Comparison of ENCODE assay signal across 8 cellular contexts in the genomic region with DNA sequence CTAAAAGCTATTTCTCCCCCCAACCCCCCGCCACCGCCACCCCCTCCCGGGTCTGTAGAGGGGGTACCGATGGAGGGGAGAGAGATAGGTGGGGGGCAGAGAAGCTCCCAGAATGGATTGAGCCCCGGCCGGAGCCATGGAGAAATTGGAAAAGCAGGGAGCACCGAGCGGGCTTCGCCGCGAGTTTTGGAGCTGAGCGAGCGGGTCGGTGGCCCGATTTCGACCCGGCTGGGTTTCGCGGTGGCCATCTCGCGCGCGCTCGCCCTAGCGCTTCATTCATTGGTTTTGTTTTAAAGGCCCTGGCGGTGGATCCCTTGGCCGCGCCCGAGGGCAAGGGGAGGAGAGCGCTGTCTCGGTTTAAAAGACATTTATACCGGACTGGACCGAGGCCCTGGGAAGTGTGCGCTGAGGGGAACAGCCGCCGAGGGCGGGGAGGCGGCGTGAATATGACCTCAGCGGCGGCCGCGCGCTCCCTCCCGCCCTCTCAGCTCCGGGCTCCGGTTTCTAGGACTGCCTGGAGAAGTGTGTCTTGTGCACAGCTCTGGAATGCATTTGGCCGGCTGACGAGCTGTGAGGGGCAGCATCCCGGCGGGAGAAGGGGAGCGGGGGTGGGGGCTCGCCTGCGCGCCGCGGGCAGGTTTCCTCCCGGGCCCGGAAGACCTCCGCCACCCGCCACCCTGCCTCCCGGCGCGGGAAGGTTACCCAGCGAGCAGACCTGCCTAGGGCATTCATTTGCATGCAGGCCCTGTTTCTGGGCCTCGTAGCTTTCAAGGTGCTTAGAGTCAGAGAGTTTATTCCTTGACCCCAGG. TPM values are rescaled to one million over a fixed set of nuclear protein-coding genes. Genes with fewer than 3 reads are reported as not detected.
DNase-seq lines count a peak whose midpoint lies in the region; ATAC-seq and TF ChIP-seq lines count a peak whose summit lies in the region.

No MANE protein-coding gene starts in this region.

- in situ Hi-C loops in G401 (cut with HindIII; ENCODE audit: low sequenced_read_pairs) = no loop called here

- intact Hi-C loops in left ventricle myocardium superior (cut with micrococcal nuclease) = no loop called here

- H3K36me3 Mint-ChIP-seq in progenitor cell of endocrine pancreas (ENCODE audit: insufficient read depth) = peaks cover 1% of the 10 kb centered on the region

- H3K4me3 Mint-ChIP-seq in progenitor cell of endocrine pancreas (ENCODE audit: low read depth) = peak overlapping the region; percentile 90

- H3K9me3 Mint-ChIP-seq in progenitor cell of endocrine pancreas (ENCODE audit: low read depth) = no peaks in the 10 kb centered on the region

- H3K27me3 Mint-ChIP-seq in progenitor cell of endocrine pancreas = no peaks in the 10 kb centered on the region

- ATAC-seq in GM21723 (IDR thresholded peaks at IDR 0.05; ENCODE audit: unreplicated experiment) (peak; percentile 41), left ventricle myocardium superior (peak; percentile 78), GM18858 (IDR thresholded peaks at IDR 0.05; ENCODE audit: unreplicated experiment) (no peak)

- H3K4me1 Mint-ChIP-seq in progenitor cell of endocrine pancreas (ENCODE audit: low read depth) = peaks cover 24% of the 10 kb centered on the region

- DNase-seq in G401 (ENCODE audit: low spot score) (peak; percentile 82), LHCN-M2 (ENCODE audit: low read depth) (peak; percentile 77), SK-N-DZ (ENCODE audit: low spot score) (peak; percentile 84), anterior cingulate cortex (lab: John Stamatoyannopoulos, UW) (peak in 53 of 58 donors; percentile 44 to 88 (median 71)), left ventricle myocardium superior (peak; percentile 89), progenitor cell of endocrine pancreas (ENCODE audit: low spot score, unreplicated experiment) (peak; percentile 65)

- TF ChIP-seq CTCF in progenitor cell of endocrine pancreas (IDR thresholded peaks at IDR 0.05; ENCODE audit: unreplicated experiment) = no peak

- H3K27ac Mint-ChIP-seq in progenitor cell of endocrine pancreas = peak overlapping the region; percentile 100

RNA-seq across cellular contexts. Expression of a gene that starts 1.7 kb away (rescaled TPM):
- total RNA-seq in G401 (2014; rRNA removed; shearing (Covaris generic)) = 15.4 and 18.6 TPM in 2 replicates
- total RNA-seq in LHCN-M2 (2014; rRNA removed) (7.6 and 13.9 TPM in 2 replicates), left ventricle myocardium superior (13.8 TPM), progenitor cell of endocrine pancreas (24.3 and 27.8 TPM in 2 replicates)
- polyA plus RNA-seq in LHCN-M2 (2012) = 10.4 TPM
- 9.8 and 14.5 TPM in 2 replicates for polyA plus RNA-seq in SK-N-DZ (2014; cell fraction: cytosol; rRNA removed)
- polyA plus RNA-seq in SK-N-DZ (2014; cell fraction: nucleus; rRNA removed) = 6.3 and 6.9 TPM in 2 replicates
